In the genomic region with DNA sequence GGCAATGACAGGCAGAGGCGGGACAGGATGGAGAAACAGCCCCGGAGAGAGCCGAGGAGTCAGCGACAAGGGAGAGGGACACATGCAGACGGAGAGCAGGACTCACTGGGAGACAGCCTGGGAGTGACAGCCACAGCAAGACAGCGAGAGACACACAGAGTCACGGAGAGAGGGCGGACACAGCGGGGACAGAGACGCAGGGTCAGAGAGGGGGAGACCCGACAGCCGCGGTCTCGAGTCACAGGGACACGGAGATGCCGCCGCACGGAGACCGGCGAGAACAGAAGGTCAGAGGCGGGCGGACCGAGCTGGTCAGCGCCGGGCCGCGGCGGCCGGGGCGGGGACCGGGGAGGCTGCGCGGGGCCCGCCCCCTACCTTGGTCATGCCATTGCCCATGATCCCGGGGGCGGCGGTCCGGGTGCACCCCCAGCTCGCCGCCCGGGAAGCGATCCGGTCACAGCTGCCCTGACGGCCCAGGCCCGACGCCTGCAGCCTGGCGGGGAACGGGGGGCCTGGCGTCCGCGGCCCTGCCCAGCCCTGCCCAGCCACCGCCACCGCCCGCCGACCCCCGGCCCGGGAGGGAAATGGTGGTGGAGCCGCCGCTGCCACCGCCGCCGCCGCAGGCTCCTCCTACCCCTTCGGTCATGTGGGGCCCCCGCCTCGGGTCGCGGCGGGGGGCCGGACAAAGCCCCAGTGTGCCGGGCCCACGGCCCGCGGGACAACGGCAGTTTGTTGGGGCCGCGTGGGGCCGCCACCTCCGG, we compare ENCODE assay signal across 9 cellular contexts. TPM values are rescaled to one million over a fixed set of nuclear protein-coding genes. Genes with fewer than 3 reads are reported as not detected.
DNase-seq lines count a peak whose midpoint lies in the region; ATAC-seq, FAIRE-seq and TF ChIP-seq lines count a peak whose summit lies in the region.
"Had no signal": no experiment of that assay in that cellular context is flagged by ENCODE, and none has a peak within 500 bp of the region (broad histone marks: within the 10 kb centered on the region; RNA-seq: fewer than 3 reads in every experiment).

A gene with protein sequence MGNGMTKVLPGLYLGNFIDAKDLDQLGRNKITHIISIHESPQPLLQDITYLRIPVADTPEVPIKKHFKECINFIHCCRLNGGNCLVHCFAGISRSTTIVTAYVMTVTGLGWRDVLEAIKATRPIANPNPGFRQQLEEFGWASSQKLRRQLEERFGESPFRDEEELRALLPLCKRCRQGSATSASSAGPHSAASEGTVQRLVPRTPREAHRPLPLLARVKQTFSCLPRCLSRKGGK (minus strand): TSS at position 586 of the 761 bp plus-strand sequence. CDS start 190 bp downstream, at position 396.
A gene with protein sequence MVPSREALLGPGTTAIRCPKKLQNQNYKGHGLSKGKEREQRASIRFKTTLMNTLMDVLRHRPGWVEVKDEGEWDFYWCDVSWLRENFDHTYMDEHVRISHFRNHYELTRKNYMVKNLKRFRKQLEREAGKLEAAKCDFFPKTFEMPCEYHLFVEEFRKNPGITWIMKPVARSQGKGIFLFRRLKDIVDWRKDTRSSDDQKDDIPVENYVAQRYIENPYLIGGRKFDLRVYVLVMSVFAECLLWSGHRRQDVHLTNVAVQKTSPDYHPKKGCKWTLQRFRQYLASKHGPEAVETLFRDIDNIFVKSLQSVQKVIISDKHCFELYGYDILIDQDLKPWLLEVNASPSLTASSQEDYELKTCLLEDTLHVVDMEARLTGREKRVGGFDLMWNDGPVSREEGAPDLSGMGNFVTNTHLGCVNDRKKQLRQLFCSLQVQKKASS (plus strand): TSS at position 693 of the 761 bp plus-strand sequence. CDS start 493 bp downstream, outside the sequence.

- peaks cover 2 to 5% (median 4%) of the 10 kb centered on the region in 3 donors for H3K36me3 Mint-ChIP-seq in naive thymus-derived CD8-positive, alpha-beta T cell

- H3K27ac ChIP-seq in A549 (peak within 1 kb of the TSS; percentile 66 to 90), WERI-Rb-1 (peak within 1 kb of the TSS; percentile 72)

- POLR2A ChIA-PET in A549 (lab: Yijun Ruan, JAX) = interaction anchor here (1.3 kb wide), 1 partner anchor 10 kb away, joined by 5 read pairs; no protein-coding TSS in a partner anchor
- POLR2A ChIA-PET in naive thymus-derived CD8-positive, alpha-beta T cell (lab: Charles Lee) = no interaction called here

- no peaks in the 10 kb centered on the region for H3K27me3 ChIP-seq in WERI-Rb-1 (ENCODE audit: insufficient read depth, low read depth, severe bottlenecking)

- DNase-seq in A549 (ENCODE audit: low read depth in 1 of 2, low spot score in 1 of 2) = no peak
- no peak for DNase-seq in GM12865 (ENCODE audit: low read depth)
- DNase-seq in WERI-Rb-1 = peak; percentile 60
- DNase-seq in fibroblast of mammary gland (ENCODE audit: low read depth) = no peak
- DNase-seq in naive thymus-derived CD8-positive, alpha-beta T cell = peak in 1 of 10 donors; percentile 22
- DNase-seq in GM19239 (ENCODE audit: insufficient read length, low spot score) = no peak
- no peak for DNase-seq in stimulated activated naive CD4-positive, alpha-beta T cell treated with Interleukin-2 at 50 U/mL for 16 hours (lab: John Stamatoyannopoulos, UW)
- no peak for DNase-seq in GF-D8 (lab: John Stamatoyannopoulos, UW)

- peak within 1 kb of the TSS; percentile 78 to 96 (median 91) for H3K4me3 Mint-ChIP-seq in naive thymus-derived CD8-positive, alpha-beta T cell

- ATAC-seq in A549 = peak; percentile 66 to 83
- ATAC-seq in naive thymus-derived CD8-positive, alpha-beta T cell = peak; percentile 59 to 64
- ATAC-seq: HCT116 had no signal

- H3K27me3 Mint-ChIP-seq in naive thymus-derived CD8-positive, alpha-beta T cell = peaks cover 11 to 54% (median 27%) of the 10 kb centered on the region in 5 donors

- no peak; the same call in 1 of the 2 replicates for TF ChIP-seq POLR2A in A549 (IDR thresholded peaks at IDR 0.05; ENCODE audit: low read length)

- peaks cover 12% of the 10 kb centered on the region; the same call in 2 of the 3 replicates for H3K4me1 ChIP-seq in A549

- no peak for TF ChIP-seq EP300 in A549 (IDR thresholded peaks at IDR 0.05)

- peak within 1 kb of the TSS; percentile 99 for H3K4me2 ChIP-seq in A549

- CTCF ChIA-PET in A549 (lab: Yijun Ruan, JAX) = interaction anchor here (1.3 to 3.4 kb wide), 3 partner anchors 12 to 23 kb away, joined by 4 to 10 read pairs (median 6); no protein-coding TSS in a partner anchor

- WGBS in A549 (ENCODE audit: missing lambda C conversion rate) = 9% methylated on average over 22 of the region's 79 CpGs

- peaks cover 6 to 22% (median 16%) of the 10 kb centered on the region in 4 donors for H3K4me1 Mint-ChIP-seq in naive thymus-derived CD8-positive, alpha-beta T cell

- no peak for TF ChIP-seq RAD21 in A549 (conservative IDR thresholded peaks at IDR 0.05 in 1 of 2, IDR thresholded peaks at IDR 0.05 in 1 of 2)

- peaks cover 6% of the 10 kb centered on the region; the same call in 1 of the 2 replicates for H3K36me3 ChIP-seq in WERI-Rb-1

- H3K4me3 ChIP-seq in A549 (peak within 1 kb of the TSS; percentile 70), GM12865 (ENCODE audit: low read depth, low read length) (peak within 1 kb of the TSS; percentile 31), WERI-Rb-1 (ENCODE audit: low read depth, low read length) (peak within 1 kb of the TSS; percentile 73), fibroblast of mammary gland (ENCODE audit: control insufficient read depth, low read depth, low read length) (peak within 1 kb of the TSS; percentile 12)

- TF ChIP-seq CTCF in A549 (IDR thresholded peaks at IDR 0.05) (no peak), GM12865 (IDR thresholded peaks at IDR 0.05; ENCODE audit: insufficient read depth, low read depth, low read length, missing control alignments) (no peak), WERI-Rb-1 (IDR thresholded peaks at IDR 0.05; ENCODE audit: low read depth, low read length) (no peak), fibroblast of mammary gland (conservative IDR thresholded peaks at IDR 0.05; ENCODE audit: control insufficient read depth, insufficient read depth, low read depth, low read length) (no peak)

- H3K9me3 Mint-ChIP-seq in naive thymus-derived CD8-positive, alpha-beta T cell = no peaks in the 10 kb centered on the region

- FAIRE-seq in A549 (lab: Jason Lieb, UNC) = no peak
- no peak for FAIRE-seq in GM19239 (lab: Jason Lieb, UNC)

- H3K27ac Mint-ChIP-seq in naive thymus-derived CD8-positive, alpha-beta T cell = peak within 1 kb of the TSS in 7 of 10 donors; percentile 9 to 90 (median 66)

- H3K9me3 ChIP-seq in A549 (no peaks in the 10 kb centered on the region), WERI-Rb-1 (ENCODE audit: severe bottlenecking) (no peaks in the 10 kb centered on the region)

TF ChIP-seq in A549, 52 proteins besides CTCF, POLR2A, EP300 and RAD21:
- TF ChIP-seq PHF8 (IDR thresholded peaks at IDR 0.05; ENCODE audit: borderline replicate concordance, low read depth) = no peak
- no peak for TF ChIP-seq CEBPB (IDR thresholded peaks at IDR 0.05)
- TF ChIP-seq POLR2AphosphoS2 (conservative IDR thresholded peaks at IDR 0.05; ENCODE audit: low read length) = no peak
- no peak for TF ChIP-seq HOXB13 (CRISPR knock-in tag; IDR thresholded peaks at IDR 0.05; ENCODE audit: low read depth)
- no peak for TF ChIP-seq CHD4 (IDR thresholded peaks at IDR 0.05; ENCODE audit: borderline replicate concordance)
- TF ChIP-seq PBX3 (IDR thresholded peaks at IDR 0.05) = no peak
- TF ChIP-seq EHMT2 (IDR thresholded peaks at IDR 0.05; ENCODE audit: low read depth) = no peak
- TF ChIP-seq KDM5A (IDR thresholded peaks at IDR 0.05) = no peak
- TF ChIP-seq ZNF302 (CRISPR knock-in tag; IDR thresholded peaks at IDR 0.05) = no peak
- TF ChIP-seq BHLHE40 (IDR thresholded peaks at IDR 0.05; ENCODE audit: low read depth, low read length) = no peak
- no peak for TF ChIP-seq FOXS1 (CRISPR knock-in tag; IDR thresholded peaks at IDR 0.05)
- TF ChIP-seq NR3C1 (IDR thresholded peaks at IDR 0.05) = no peak
- no peak for TF ChIP-seq TP53 (CRISPR knock-in tag; IDR thresholded peaks at IDR 0.05)
- no peak for TF ChIP-seq ESRRA (IDR thresholded peaks at IDR 0.05; ENCODE audit: borderline replicate concordance, low read length)
- TF ChIP-seq CHD2 (IDR thresholded peaks at IDR 0.05; ENCODE audit: low read length, partially characterized antibody) = no peak
- TF ChIP-seq EHF (CRISPR knock-in tag; IDR thresholded peaks at IDR 0.05) = no peak
- TF ChIP-seq HES2 (IDR thresholded peaks at IDR 0.05) = no peak
- TF ChIP-seq RARB (CRISPR knock-in tag; IDR thresholded peaks at IDR 0.05) = no peak
- no peak for TF ChIP-seq RNF2 (IDR thresholded peaks at IDR 0.05; ENCODE audit: borderline replicate concordance, low read depth)
TF ChIP-seq in A549: peak in this region for 0.

RNA-seq across cellular contexts. Expression of the first gene that starts in this region (rescaled TPM):
- polyA plus RNA-seq in A549 (2011; rRNA removed) (0.46 and 0.53 TPM in 2 replicates), A549 (2017; fragmentation: RNase III; extraction: RNeasy Plus Mini Kit Qiagen cat#74134 plus additional on column Dnase treatment) (0.70 to 1.3 TPM (median 0.96 TPM) in 3 replicates)
- polyA plus RNA-seq in A549 (2012; cell fraction: cytosol; rRNA removed) = 0.53 and 1.1 TPM in 2 replicates
- polyA plus RNA-seq in A549 (2012; cell fraction: nucleus; rRNA removed) = 0.76 and 1.00 TPM in 2 replicates
- polyA minus RNA-seq in A549 (2011; rRNA and poly(A)+ RNA removed) = 0.29 TPM in 1 of 2 replicates, not detected in the other
- not detected for total RNA-seq in naive thymus-derived CD8-positive, alpha-beta T cell
- polyA plus RNA-seq in naive thymus-derived CD8-positive, alpha-beta T cell = not detected

RNA-seq across cellular contexts. Expression of the second gene that starts in this region (rescaled TPM):
- polyA plus RNA-seq in A549 (2011; rRNA removed) (0.06 and 0.08 TPM in 2 replicates), A549 (2017; fragmentation: RNase III; extraction: RNeasy Plus Mini Kit Qiagen cat#74134 plus additional on column Dnase treatment) (0.04 to 0.24 TPM (median 0.15 TPM) in 3 replicates)
- polyA plus RNA-seq in A549 (2012; cell fraction: cytosol; rRNA removed) = 0.04 TPM in 2 replicates
- 0.02 and 0.16 TPM in 2 replicates for polyA plus RNA-seq in A549 (2012; cell fraction: nucleus; rRNA removed)
- 0.12 and 0.63 TPM in 2 replicates for polyA minus RNA-seq in A549 (2011; rRNA and poly(A)+ RNA removed)
- not detected for total RNA-seq in naive thymus-derived CD8-positive, alpha-beta T cell
- polyA plus RNA-seq in naive thymus-derived CD8-positive, alpha-beta T cell = not detected

Comparison
In these comparisons a context has a peak if more than half of its experiments do, and no peak if none do; other contexts are left out.
1. Peak in ATAC-seq in naive thymus-derived CD8-positive, alpha-beta T cell; RNA of the genes that start here not detected or under 1 TPM.
2. H3K4me3 ChIP-seq: peak in every context shown above with its lines; median percentile 73 in WERI-Rb-1; 70 in A549; 31 in GM12865; 12 in fibroblast of mammary gland.